In genomic region chr9:110049699-110050450, GRCh38 we compare ENCODE assay signal across 8 cellular contexts.
A peak's percentile ranks its signal among the peaks of the same experiment; 100 is the strongest.
DNase-seq lines count a peak whose midpoint lies in the region; ATAC-seq, FAIRE-seq and TF ChIP-seq lines count a peak whose summit lies in the region.

No MANE protein-coding gene starts in this region.

- POLR2A ChIA-PET in A549 (lab: Yijun Ruan, JAX): interaction anchor here (1.1 to 1.4 kb wide), 2 partner anchors 18 to 75 kb away, joined by 4 to 5 read pairs; no protein-coding TSS in a partner anchor

- H3K9ac ChIP-seq in iPS-15b (ENCODE audit: low read depth, low read length) (peak overlapping the region; percentile 54), skeletal muscle tissue (ENCODE audit: low read depth in 1 of 3, low read length in 3 of 3) (peak overlapping the region; percentile 62 to 80 (median 80))

- 11% methylated on average over 26 of the region's 26 CpGs for WGBS in A549 (ENCODE audit: missing lambda C conversion rate)
- 15 to 18% (median 16%) methylated on average over 22 to 26 of the region's 26 CpGs for WGBS in adrenal gland, 4 donors

- ATAC-seq in A549: peak; percentile 69
- ATAC-seq in GM19395 (IDR thresholded peaks at IDR 0.05; ENCODE audit: unreplicated experiment): peak; percentile 18
- no peak for ATAC-seq in GM18519 (IDR thresholded peaks at IDR 0.05; ENCODE audit: low FRiP score, unreplicated experiment)

- peak overlapping the region; percentile 94 for H3K4me2 ChIP-seq in A549

- H3K36me3 ChIP-seq in adrenal gland (replicated peaks in 1 of 2) (no peaks in the 10 kb centered on the region), iPS-15b (ENCODE audit: control insufficient read depth, insufficient read depth, low read length) (no peaks in the 10 kb centered on the region), skeletal muscle tissue (ENCODE audit: control insufficient read depth in 3 of 3, insufficient read depth in 3 of 3, low read length in 3 of 3) (no peaks in the 10 kb centered on the region)

- peak overlapping the region; percentile 88 for H3K4me3 ChIP-seq in A549
- H3K4me3 ChIP-seq in adrenal gland: peak overlapping the region in 3 of 4 donors; percentile 3 to 69 (median 18)
- peak overlapping the region; percentile 94 for H3K4me3 ChIP-seq in iPS-15b (ENCODE audit: low read depth, low read length)
- H3K4me3 ChIP-seq in skeletal muscle tissue (ENCODE audit: low read length in 3 of 3): peak overlapping the region; percentile 72 to 80 (median 77)

- intact Hi-C loops in adrenal gland (cut with DNase I): loop anchor here in 1 of 2 donors (10.0 kb wide), 2 partner anchors 85 to 145 kb away; no protein-coding TSS in a partner anchor

- CTCF ChIA-PET in A549 (lab: Yijun Ruan, JAX): interaction anchor here (0.9 to 20.5 kb wide), 2 partner anchors 8 to 143 kb away, joined by 3 to 343 read pairs; no protein-coding TSS in a partner anchor

- TF ChIP-seq POLR2A in A549 (IDR thresholded peaks at IDR 0.05; ENCODE audit: low read length): no peak
- no peak for TF ChIP-seq POLR2A in adrenal gland (IDR thresholded peaks at IDR 0.05)

- H3K9me3 ChIP-seq in A549: no peaks in the 10 kb centered on the region
- no peaks in the 10 kb centered on the region for H3K9me3 ChIP-seq in adrenal gland (replicated peaks in 1 of 3)
- H3K9me3 ChIP-seq in iPS-15b (ENCODE audit: control insufficient read depth, insufficient read depth, low read length): no peaks in the 10 kb centered on the region
- no peaks in the 10 kb centered on the region for H3K9me3 ChIP-seq in skeletal muscle tissue (ENCODE audit: control insufficient read depth in 3 of 3, low read length in 3 of 3)

- no peak for FAIRE-seq in A549 (lab: Jason Lieb, UNC)

- H3K4me1 ChIP-seq in A549 (peaks cover 23% of the 10 kb centered on the region), adrenal gland (replicated peaks in 1 of 2) (peaks cover 14 to 36% of the 10 kb centered on the region in 2 donors), iPS-15b (ENCODE audit: control insufficient read depth, insufficient read depth, low read length) (peaks cover 6% of the 10 kb centered on the region), skeletal muscle tissue (ENCODE audit: control insufficient read depth in 3 of 3, insufficient read depth in 3 of 3, low read length in 3 of 3) (peaks cover 15 to 25% (median 21%) of the 10 kb centered on the region in 3 donors)

- H3K27ac ChIP-seq in A549 (peak overlapping the region; percentile 86 to 97), adrenal gland (peak overlapping the region in 3 of 5 donors; percentile 17 to 43 (median 34)), skeletal muscle tissue (ENCODE audit: low read depth, low read length) (peak overlapping the region; percentile 73)

- no peak for TF ChIP-seq CTCF in A549 (IDR thresholded peaks at IDR 0.05)
- TF ChIP-seq CTCF in adrenal gland (IDR thresholded peaks at IDR 0.05): no peak

- TF ChIP-seq RAD21 in A549 (conservative IDR thresholded peaks at IDR 0.05 in 1 of 2, IDR thresholded peaks at IDR 0.05 in 1 of 2): no peak

- DNase-seq in A549 (ENCODE audit: low read depth in 1 of 2, low spot score in 1 of 2) (no peak), NCI-H510A treated with DMSO at 0.1 percent for 48 hours (lab: John Stamatoyannopoulos, UW) (peak; percentile 37), adrenal gland (peak in 5 of 7 donors; percentile 20 to 41 (median 31)), middle frontal gyrus (ENCODE audit: extremely low spot score, low spot score) (no peak)

- no peaks in the 10 kb centered on the region for H3K27me3 ChIP-seq in adrenal gland
- peaks cover 9% of the 10 kb centered on the region for H3K27me3 ChIP-seq in iPS-15b (ENCODE audit: control insufficient read depth, insufficient read depth, low read length)
- peaks cover 0 to 15% (median 8%) of the 10 kb centered on the region in 3 donors for H3K27me3 ChIP-seq in skeletal muscle tissue (ENCODE audit: control insufficient read depth in 3 of 3, insufficient read depth in 3 of 3, low read length in 3 of 3)

- no peak for TF ChIP-seq EP300 in A549 (IDR thresholded peaks at IDR 0.05)

TF ChIP-seq in A549, 52 proteins besides CTCF, POLR2A, EP300 and RAD21:
- TF ChIP-seq CHD4 (IDR thresholded peaks at IDR 0.05; ENCODE audit: borderline replicate concordance) (no peak), ZSCAN20 (CRISPR knock-in tag; IDR thresholded peaks at IDR 0.05) (no peak), MAX (IDR thresholded peaks at IDR 0.05) (no peak), SMC3 (IDR thresholded peaks at IDR 0.05) (no peak), ZFP36 (IDR thresholded peaks at IDR 0.05; ENCODE audit: borderline replicate concordance, partially characterized antibody) (no peak), FOSB (CRISPR knock-in tag; IDR thresholded peaks at IDR 0.05) (no peak)

Comparison
In these comparisons a context has a peak if more than half of its experiments do, and no peak if none do; other contexts are left out.
1. DNase-seq: peak in NCI-H510A treated with DMSO at 0.1 percent for 48 hours (single experiment) and adrenal gland (5 of 7); none in A549 (0 of 2) and middle frontal gyrus (single experiment).
2. H3K27ac ChIP-seq: peak in every context shown above with its lines; median percentile 92 in A549; 73 in skeletal muscle tissue; 34 in adrenal gland.
3. H3K4me3 ChIP-seq: peak in every context shown above with its lines; median percentile 94 in iPS-15b; 88 in A549; 77 in skeletal muscle tissue; 18 in adrenal gland.